ENCODE assay signal across 23 cellular contexts in the genomic region with DNA sequence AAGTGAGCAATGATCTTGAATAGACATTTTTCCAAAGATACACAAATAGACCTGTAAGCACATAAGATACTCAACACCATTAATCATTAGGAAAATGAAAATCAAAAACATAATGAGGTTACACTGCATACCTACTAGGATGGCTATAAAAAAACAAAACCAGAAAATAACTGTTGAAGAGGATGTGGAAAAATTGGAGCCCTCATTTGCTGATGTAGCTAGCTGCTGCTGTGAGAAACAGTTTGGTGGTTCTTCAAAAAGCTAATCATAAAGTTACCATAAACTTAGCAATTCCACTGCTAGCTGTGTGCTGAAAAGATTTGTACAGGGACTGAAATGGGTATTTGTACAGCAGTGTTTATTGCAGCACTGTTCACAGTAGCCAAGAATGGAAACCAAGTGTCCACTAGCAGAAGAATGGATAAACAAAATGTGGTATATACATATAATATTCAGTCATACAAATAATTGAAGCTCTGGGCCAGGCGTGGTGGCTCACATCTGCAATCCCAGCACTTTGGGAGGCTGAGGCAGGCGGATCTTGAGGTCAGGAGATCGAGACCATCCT. TPM values are rescaled to one million over a fixed set of nuclear protein-coding genes. Genes with fewer than 3 reads are reported as not detected.
A peak's percentile ranks its signal among the peaks of the same experiment; 100 is the strongest.
DNase-seq lines count a peak whose midpoint lies in the region; ATAC-seq, FAIRE-seq and TF ChIP-seq lines count a peak whose summit lies in the region.
"Had no signal": no experiment of that assay in that cellular context is flagged by ENCODE, and none has a peak within 500 bp of the region (broad histone marks: within the 10 kb centered on the region; RNA-seq: fewer than 3 reads in every experiment).

No MANE protein-coding gene starts in this region.

- WGBS in HepG2 (ENCODE audit: low lambda C conversion rate), result 100% methylated on average over 3 of the region's 3 CpGs

- peak overlapping the region; percentile 9 to 64 (median 48) for H3K4me2 ChIP-seq in BLaER1 treated with 17β-estradiol and CSF1 and Interleukin-3, amounts not matched to agents 10 nM and 100 nM
- no peak overlapping the region for H3K4me2 ChIP-seq in DND-41 (ENCODE audit: insufficient read depth, low read length)
- no peak overlapping the region for H3K4me2 ChIP-seq in HepG2 (ENCODE audit: low read depth, low read length)

- FAIRE-seq in HepG2 (lab: Jason Lieb, UNC), result no peak
- FAIRE-seq: H1, K562 had no signal

- TF ChIP-seq RAD21 in HepG2 (CRISPR knock-in tag; IDR thresholded peaks at IDR 0.05), result no peak

- no peak for DNase-seq in DND-41
- DNase-seq in LNCaP clone FGC (ENCODE audit: low read depth), result peak; percentile 54
- no peak for DNase-seq in HepG2 (ENCODE audit: low spot score)
- DNase-seq in pons (ENCODE audit: low spot score), result no peak
- no peak for DNase-seq in NOMO-1 treated with dmso at 0.1 percent for 144 hours (lab: John Stamatoyannopoulos, UW; ENCODE audit: unreplicated experiment)
- DNase-seq: BE2C; Caco-2; CD4-positive, alpha-beta memory T cell; EL; GDM1; HCEC 1CT; MM.1S; NCI-H2029; NCI-H446 treated with DMSO at 0.1 percent for 48 hours; NCI-H526 treated with DMSO at 0.1 percent for 48 hours; Peyer's patch; SHP77 treated with DMSO at 0.1 percent for 48 hours had no signal

- peaks cover 0 to 38% (median 18%) of the 10 kb centered on the region in 11 experiments; a peak in 20 of 22 replicates for H3K9me3 ChIP-seq in BLaER1 treated with 17β-estradiol and CSF1 and Interleukin-3, amounts not matched to agents 10 nM and 100 nM (replicated peaks in 1 of 11)
- no peaks in the 10 kb centered on the region for H3K9me3 ChIP-seq in DND-41 (ENCODE audit: insufficient read depth, low read length, severe bottlenecking)
- H3K9me3 ChIP-seq in neutrophil, result no peaks in the 10 kb centered on the region
- no peaks in the 10 kb centered on the region for H3K9me3 ChIP-seq in HepG2 (ENCODE audit: low read length)
- H3K9me3 ChIP-seq: BE2C, Caco-2, Peyer's patch had no signal

- H3K4me3 ChIP-seq in BLaER1 treated with 17β-estradiol and CSF1 and Interleukin-3, amounts not matched to agents 10 nM and 100 nM, result no peak overlapping the region
- H3K4me3 ChIP-seq in DND-41 (ENCODE audit: low read depth in 1 of 2, low read length in 2 of 2) (no peak overlapping the region), LNCaP clone FGC (ENCODE audit: low read depth, low read length) (no peak overlapping the region), neutrophil (ENCODE audit: low read depth in 1 of 2, low read length in 1 of 2) (no peak overlapping the region), HepG2 (replicated peaks in 1 of 3; ENCODE audit: insufficient read depth in 1 of 3, low read depth in 2 of 3, low read length in 3 of 3) (no peak overlapping the region)
- H3K4me3 ChIP-seq: GM12878, K562, Peyer's patch had no signal

- peak overlapping the region in 8 of 11 experiments; percentile 19 to 47 (median 28); a peak in 13 of 22 replicates for H3K27ac ChIP-seq in BLaER1 treated with 17β-estradiol and CSF1 and Interleukin-3, amounts not matched to agents 10 nM and 100 nM
- no peak overlapping the region; the same call in 1 of the 2 replicates for H3K27ac ChIP-seq in DND-41 (ENCODE audit: low read length)
- peak overlapping the region; percentile 28 for H3K27ac ChIP-seq in neutrophil
- no peak overlapping the region for H3K27ac ChIP-seq in HepG2 (ENCODE audit: extremely low read length, insufficient read depth, low read length)
- H3K27ac ChIP-seq: HL-60, Peyer's patch had no signal

- no peak for TF ChIP-seq POLR2A in HepG2 (IDR thresholded peaks at IDR 0.05; ENCODE audit: insufficient read depth in 1 of 2, low read depth in 2 of 2, low read length in 2 of 2)

- peak; percentile 52; the same call in 2 of the 3 replicates for ATAC-seq in DND-41 (ENCODE audit: insufficient read depth, low read depth)
- no peak for ATAC-seq in HepG2
- ATAC-seq: GM12878, K562 had no signal

- peaks cover 10 to 92% (median 55%) of the 10 kb centered on the region in 11 experiments; a peak in 19 of 22 replicates for H4K20me1 ChIP-seq in BLaER1 treated with 17β-estradiol and CSF1 and Interleukin-3, amounts not matched to agents 10 nM and 100 nM
- H4K20me1 ChIP-seq in DND-41 (ENCODE audit: insufficient read depth, low read length) (peaks cover 68% of the 10 kb centered on the region), HepG2 (ENCODE audit: insufficient read depth, low read length) (no peaks in the 10 kb centered on the region)

- CTCF ChIA-PET in HepG2 (lab: Yijun Ruan, JAX; ENCODE audit: low intra/inter-chr PET ratio, low total read pairs), result no interaction called here

- no peak overlapping the region for H2AFZ ChIP-seq in DND-41 (ENCODE audit: low read depth, low read length)
- H2AFZ ChIP-seq in HepG2 (ENCODE audit: low read length), result no peak overlapping the region

- peak overlapping the region in 1 of 11 experiments; percentile 21; a peak in 1 of 22 replicates for H3K9ac ChIP-seq in BLaER1 treated with 17β-estradiol and CSF1 and Interleukin-3, amounts not matched to agents 10 nM and 100 nM
- H3K9ac ChIP-seq in DND-41 (ENCODE audit: low read depth, low read length) (no peak overlapping the region), HepG2 (ENCODE audit: insufficient read depth, low read depth, low read length) (no peak overlapping the region)

- POLR2A ChIA-PET in HepG2 (lab: Yijun Ruan, JAX), result no interaction called here

- intact Hi-C loops in HepG2 (cut with micrococcal nuclease; ENCODE audit: unreplicated experiment), result no loop called here

- no peaks in the 10 kb centered on the region for H3K27me3 ChIP-seq in BLaER1 treated with 17β-estradiol and CSF1 and Interleukin-3, amounts not matched to agents 10 nM and 100 nM
- H3K27me3 ChIP-seq in DND-41 (ENCODE audit: insufficient read depth, low read length, poor library complexity), result no peaks in the 10 kb centered on the region
- no peaks in the 10 kb centered on the region for H3K27me3 ChIP-seq in neutrophil
- H3K27me3 ChIP-seq in HepG2 (ENCODE audit: control insufficient read depth in 1 of 2, insufficient read depth in 2 of 2, low read length in 2 of 2), result no peaks in the 10 kb centered on the region
- H3K27me3 ChIP-seq: BE2C, Peyer's patch had no signal

- TF ChIP-seq EP300 in HepG2 (IDR thresholded peaks at IDR 0.05; ENCODE audit: low read depth in 2 of 2, low read length in 2 of 2) (no peak), HepG2 (CRISPR knock-in tag; IDR thresholded peaks at IDR 0.05; ENCODE audit: borderline replicate concordance) (no peak)

- TF ChIP-seq CTCF in DND-41 (IDR thresholded peaks at IDR 0.05; ENCODE audit: borderline replicate concordance, extremely low read depth, low read length, poor library complexity, severe bottlenecking) (no peak), LNCaP clone FGC (IDR thresholded peaks at IDR 0.05; ENCODE audit: control insufficient read depth, extremely low read depth, insufficient read depth) (no peak), neutrophil (IDR thresholded peaks at IDR 0.05) (no peak), HepG2 (CRISPR knock-in tag; IDR thresholded peaks at IDR 0.05) (no peak)

- H3K4me1 ChIP-seq in BLaER1 treated with 17β-estradiol and CSF1 and Interleukin-3, amounts not matched to agents 10 nM and 100 nM, result peaks cover 13 to 29% (median 20%) of the 10 kb centered on the region in 10 experiments
- H3K4me1 ChIP-seq in DND-41 (ENCODE audit: insufficient read depth, low read length) (0 out of 2 replicates have a peak, but pooled peaks cover 3% of the 10 kb centered on the region), neutrophil (ENCODE audit: control insufficient read depth in 1 of 2, insufficient read depth in 1 of 2, low read depth in 1 of 2, low read length in 1 of 2) (peaks cover 6 to 14% of the 10 kb centered on the region in 2 experiments), HepG2 (ENCODE audit: insufficient read depth, low read length) (peaks cover 5% of the 10 kb centered on the region; the same call in 1 of the 2 replicates)
- H3K4me1 ChIP-seq: BE2C, Caco-2, Peyer's patch had no signal

- peaks cover 13 to 45% (median 29%) of the 10 kb centered on the region in 11 experiments; a peak in 21 of 22 replicates for H3K36me3 ChIP-seq in BLaER1 treated with 17β-estradiol and CSF1 and Interleukin-3, amounts not matched to agents 10 nM and 100 nM
- H3K36me3 ChIP-seq in DND-41 (ENCODE audit: insufficient read depth, low read length), result peaks cover 7% of the 10 kb centered on the region; the same call in 1 of the 2 replicates
- H3K36me3 ChIP-seq in neutrophil, result no peaks in the 10 kb centered on the region
- H3K36me3 ChIP-seq in HepG2 (replicated peaks in 1 of 2; ENCODE audit: control insufficient read depth in 1 of 2, insufficient read depth in 2 of 2, low read length in 2 of 2), result no peaks in the 10 kb centered on the region
- H3K36me3 ChIP-seq: BE2C, Peyer's patch had no signal

- no TSS peak for BruUV-seq in HepG2 (replicated peaks; lab: Mats Ljungman, UMichigan)

- peaks cover 99% of the 10 kb centered on the region for H3K79me2 ChIP-seq in DND-41 (ENCODE audit: insufficient read depth, low read length)
- H3K79me2 ChIP-seq in HepG2 (ENCODE audit: insufficient read depth, low read length), result peaks cover 76% of the 10 kb centered on the region

- in situ Hi-C loops in HepG2 (cut with HindIII; ENCODE audit: extremely low pct_ligation_motif_present, low pct_unique_long_range_greater_than_20kb), result no loop called here

TF ChIP-seq in HepG2, 621 proteins besides CTCF, POLR2A, EP300 and RAD21 (continues in another document):
- no peak for TF ChIP-seq ZNF567 (CRISPR knock-in tag; IDR thresholded peaks at IDR 0.05; ENCODE audit: borderline replicate concordance)

RNA-seq across cellular contexts. Expression of a gene that starts 46.2 kb away (rescaled TPM):
- 24.6 and 53.7 TPM in 2 replicates for total RNA-seq in HepG2 (2016; rRNA removed; fragmentation: Illumina TruSeq; extraction: Trizol)
- total RNA-seq in HepG2 (2016; cell fraction: cytosol; rRNA removed; fragmentation: Illumina TruSeq; extraction: Trizol; ENCODE audit: low read depth), result 7.4 and 7.9 TPM in 2 replicates
- total RNA-seq in HepG2 (2016; cell fraction: insoluble cytoplasmic fraction; rRNA removed; fragmentation: Illumina TruSeq; extraction: Trizol), result 22.7 and 47.5 TPM in 2 replicates
- 9.7 and 11.0 TPM in 2 replicates for total RNA-seq in HepG2 (2016; cell fraction: membrane; rRNA removed; fragmentation: Illumina TruSeq; extraction: Trizol)
- 56.7 and 57.7 TPM in 2 replicates for total RNA-seq in HepG2 (2016; cell fraction: nucleus; rRNA removed; fragmentation: Illumina TruSeq; extraction: Trizol)
- 4.7 and 5.8 TPM in 2 replicates for polyA plus RNA-seq in HepG2 (2011; rRNA removed)
- polyA plus RNA-seq in HepG2 (2011; cell fraction: cytosol; rRNA removed), result 2.4 and 3.9 TPM in 2 replicates
- polyA plus RNA-seq in HepG2 (2011; cell fraction: nucleus; rRNA removed), result 6.2 and 7.3 TPM in 2 replicates
- 10.6 and 16.1 TPM in 2 replicates for polyA plus RNA-seq in HepG2 (2012)
- 0.51 and 0.53 TPM in 2 replicates for polyA plus RNA-seq in HepG2 (2016; cell fraction: cytosol; fragmentation: Illumina TruSeq; extraction: Trizol; ENCODE audit: low read depth)
- polyA plus RNA-seq in HepG2 (2016; cell fraction: insoluble cytoplasmic fraction; fragmentation: Illumina TruSeq; extraction: Trizol; ENCODE audit: low read depth), result 34.6 and 36.3 TPM in 2 replicates
- 1.4 and 2.0 TPM in 2 replicates for polyA plus RNA-seq in HepG2 (2016; cell fraction: membrane; fragmentation: Illumina TruSeq; extraction: Trizol; ENCODE audit: low read depth)
- polyA plus RNA-seq in HepG2 (2016; cell fraction: nucleus; fragmentation: Illumina TruSeq; extraction: Trizol; ENCODE audit: insufficient read depth, low read depth), result 29.6 and 30.0 TPM in 2 replicates
- polyA minus RNA-seq in HepG2 (2011; rRNA and poly(A)+ RNA removed; ENCODE audit: low replicate concordance), result 5.9 and 9.8 TPM in 2 replicates
- polyA minus RNA-seq in HepG2 (2011; cell fraction: cytosol; rRNA and poly(A)+ RNA removed), result 17.9 and 19.7 TPM in 2 replicates
- 75.3 and 79.7 TPM in 2 replicates for polyA minus RNA-seq in HepG2 (2011; cell fraction: nucleus; rRNA and poly(A)+ RNA removed)

Comparison
In these comparisons a context has a peak if more than half of its experiments do, and no peak if none do; other contexts are left out.
1. H3K27ac ChIP-seq: peak in BLaER1 treated with 17β-estradiol and CSF1 and Interleukin-3, amounts not matched to agents 10 nM and 100 nM (8 of 11) and neutrophil (single experiment); none in DND-41 (single experiment) and HepG2 (single experiment).
2. H3K4me2 ChIP-seq: peak in BLaER1 treated with 17β-estradiol and CSF1 and Interleukin-3, amounts not matched to agents 10 nM and 100 nM (11 of 11); none in DND-41 (single experiment) and HepG2 (single experiment).